ENCODE assay signal across 32 cellular contexts in the genomic region with DNA sequence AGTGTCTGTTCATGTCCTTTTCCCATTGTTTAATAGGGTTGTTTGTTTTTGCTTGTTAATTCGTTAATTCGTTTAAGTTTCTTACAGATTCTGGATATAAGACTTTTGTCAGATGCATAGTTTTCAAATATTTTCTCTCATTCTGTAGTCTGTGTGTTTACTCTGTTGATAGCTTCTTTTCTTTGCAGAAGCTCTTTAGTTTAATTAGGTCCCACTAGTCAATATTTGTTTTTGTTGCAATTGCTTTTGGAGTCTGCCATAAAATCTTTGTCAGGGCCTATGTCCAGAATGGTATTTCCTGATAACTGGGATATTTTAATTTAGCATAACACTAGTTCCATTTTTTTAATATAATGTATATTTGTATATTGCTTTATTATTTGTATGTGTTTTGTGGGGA.
"Had no signal": no experiment of that assay in that cellular context is flagged by ENCODE, and none has a peak within 500 bp of the region (broad histone marks: within the 10 kb centered on the region; RNA-seq: fewer than 3 reads in every experiment).

No MANE protein-coding gene starts in this region.

- H3K9me3 ChIP-seq: breast epithelium, ovary, prostate gland, sigmoid colon, stomach, tibial artery, upper lobe of right lung had no signal

- ATAC-seq: activated T-cell treated with anti-CD3 and anti-CD28 coated beads, Interleukin-2, amount 50 U/mL, for 4 hours; activated T-helper 17 cell treated with anti-CD3 and anti-CD28 coated beads, Interleukin-2, amount 50 U/mL, for 72 hours; esophagus mucosa; left cardiac atrium; naive thymus-derived CD4-positive, alpha-beta T cell; stimulated activated naive B cell treated with anti-CD40 and anti-IgM and Interleukin-4, amounts not matched to agents 10 μg/mL and 1 μg/mL and 100 μg/mL, for 72 hours; upper lobe of right lung; WTC11 had no signal

- H3K36me3 ChIP-seq: breast epithelium, ovary, prostate gland, sigmoid colon, stomach, tibial artery, upper lobe of right lung had no signal

- H3K4me2 ChIP-seq: smooth muscle cell had no signal

- H3K27ac ChIP-seq: breast epithelium, ovary, prostate gland, sigmoid colon, stomach, tibial artery, upper lobe of right lung had no signal

- H3K4me3 ChIP-seq: breast epithelium, ovary, prostate gland, sigmoid colon, smooth muscle cell, stomach, tibial artery, upper lobe of right lung had no signal

- H3K27me3 ChIP-seq: breast epithelium, ovary, sigmoid colon, stomach, tibial artery, upper lobe of right lung had no signal

- H3K27me3 Mint-ChIP-seq: activated CD4-positive, alpha-beta memory T cell treated with anti-CD3 and anti-CD28 coated beads, Interleukin-2, amount 10 ng/mL, durations not matched to agents 7 days and 5 days; activated CD4-positive, alpha-beta T cell treated with anti-CD3 and anti-CD28 coated beads, Interleukin-2, amount 10 ng/mL, durations not matched to agents 7 days and 5 days; activated T-helper 17 cell treated with anti-CD3 and anti-CD28 coated beads, Interleukin-2, amount 50 U/mL, for 72 hours; dendritic cell treated with granulocyte-macrophage colony-stimulating factor and Interleukin-4, amounts not matched to agents 40 ng/mL and 50 ng/mL, for 4 days; memory B cell; naive thymus-derived CD4-positive, alpha-beta T cell; stimulated activated naive B cell treated with anti-CD40 and anti-IgM and Interleukin-4, amounts not matched to agents 10 μg/mL and 1 μg/mL and 100 μg/mL, for 72 hours had no signal

- DNase-seq: activated CD4-positive, alpha-beta memory T cell treated with anti-CD3 and anti-CD28 coated beads, Interleukin-2, amount 10 ng/mL, durations not matched to agents 7 days and 5 days; activated CD4-positive, alpha-beta T cell treated with anti-CD3 and anti-CD28 coated beads for 1 hour; activated CD4-positive, alpha-beta T cell treated with anti-CD3 and anti-CD28 coated beads, Interleukin-2, amount 10 ng/mL, durations not matched to agents 7 days and 5 days; activated gamma-delta T cell treated with Interleukin-2 at 50 U/mL for 16 hours; activated naive CD4-positive, alpha-beta T cell treated with anti-CD3 and anti-CD28 coated beads, Interleukin-2, amount 50 U/mL, for 16 hours; activated T-cell treated with anti-CD3 and anti-CD28 coated beads, Interleukin-2, amount 50 U/mL, for 4 hours; amniotic stem cell; central memory CD4-positive, alpha-beta T cell; endodermal cell; foreskin fibroblast; head of caudate nucleus; hippocampal formation; left cardiac atrium; midbrain; naive thymus-derived CD4-positive, alpha-beta T cell; ovary; retina; sigmoid colon; stimulated activated CD4-positive, alpha-beta T cell treated with anti-CD3 and anti-CD28 coated beads, Interleukin-1b, Interleukin-23, amount 100 ng/mL, for 48 hours; stimulated activated naive B cell treated with anti-CD40 and anti-IgM and Interleukin-4, amounts not matched to agents 10 μg/mL and 1 μg/mL and 100 μg/mL, for 72 hours; stomach; tibial artery; upper lobe of right lung had no signal

- FAIRE-seq: keratinocyte had no signal

- H3K27ac Mint-ChIP-seq: activated CD4-positive, alpha-beta memory T cell treated with anti-CD3 and anti-CD28 coated beads, Interleukin-2, amount 10 ng/mL, durations not matched to agents 7 days and 5 days; activated CD4-positive, alpha-beta T cell treated with anti-CD3 and anti-CD28 coated beads, Interleukin-2, amount 10 ng/mL, durations not matched to agents 7 days and 5 days; activated T-helper 17 cell treated with anti-CD3 and anti-CD28 coated beads, Interleukin-2, amount 50 U/mL, for 72 hours; dendritic cell treated with granulocyte-macrophage colony-stimulating factor and Interleukin-4, amounts not matched to agents 40 ng/mL and 50 ng/mL, for 4 days; endodermal cell; memory B cell; naive thymus-derived CD4-positive, alpha-beta T cell; stimulated activated naive B cell treated with anti-CD40 and anti-IgM and Interleukin-4, amounts not matched to agents 10 μg/mL and 1 μg/mL and 100 μg/mL, for 72 hours; WTC11 had no signal

- H3K9me3 Mint-ChIP-seq: activated CD4-positive, alpha-beta memory T cell treated with anti-CD3 and anti-CD28 coated beads, Interleukin-2, amount 10 ng/mL, durations not matched to agents 7 days and 5 days; activated CD4-positive, alpha-beta T cell treated with anti-CD3 and anti-CD28 coated beads, Interleukin-2, amount 10 ng/mL, durations not matched to agents 7 days and 5 days; endodermal cell had no signal

- H3K4me1 ChIP-seq: breast epithelium, prostate gland, tibial artery, upper lobe of right lung had no signal

- H3K36me3 Mint-ChIP-seq: memory B cell; naive thymus-derived CD4-positive, alpha-beta T cell; stimulated activated naive B cell treated with anti-CD40 and anti-IgM and Interleukin-4, amounts not matched to agents 10 μg/mL and 1 μg/mL and 100 μg/mL, for 72 hours; WTC11 had no signal

- H3K4me1 Mint-ChIP-seq: activated CD4-positive, alpha-beta memory T cell treated with anti-CD3 and anti-CD28 coated beads, Interleukin-2, amount 10 ng/mL, durations not matched to agents 7 days and 5 days; activated CD4-positive, alpha-beta T cell treated with anti-CD3 and anti-CD28 coated beads, Interleukin-2, amount 10 ng/mL, durations not matched to agents 7 days and 5 days; activated T-helper 17 cell treated with anti-CD3 and anti-CD28 coated beads, Interleukin-2, amount 50 U/mL, for 72 hours; memory B cell; naive thymus-derived CD4-positive, alpha-beta T cell; stimulated activated naive B cell treated with anti-CD40 and anti-IgM and Interleukin-4, amounts not matched to agents 10 μg/mL and 1 μg/mL and 100 μg/mL, for 72 hours; WTC11 had no signal

- H3K4me3 Mint-ChIP-seq: activated CD4-positive, alpha-beta memory T cell treated with anti-CD3 and anti-CD28 coated beads, Interleukin-2, amount 10 ng/mL, durations not matched to agents 7 days and 5 days; activated CD4-positive, alpha-beta T cell treated with anti-CD3 and anti-CD28 coated beads, Interleukin-2, amount 10 ng/mL, durations not matched to agents 7 days and 5 days; activated T-cell treated with anti-CD3 and anti-CD28 coated beads, Interleukin-2, amount 50 U/mL, for 4 hours; activated T-helper 17 cell treated with anti-CD3 and anti-CD28 coated beads, Interleukin-2, amount 50 U/mL, for 72 hours; dendritic cell treated with granulocyte-macrophage colony-stimulating factor and Interleukin-4, amounts not matched to agents 40 ng/mL and 50 ng/mL, for 4 days; endodermal cell; memory B cell; naive thymus-derived CD4-positive, alpha-beta T cell; stimulated activated naive B cell treated with anti-CD40 and anti-IgM and Interleukin-4, amounts not matched to agents 10 μg/mL and 1 μg/mL and 100 μg/mL, for 72 hours; WTC11 had no signal
